Comparison of ENCODE assay signal across 9 cellular contexts in the genomic region with DNA sequence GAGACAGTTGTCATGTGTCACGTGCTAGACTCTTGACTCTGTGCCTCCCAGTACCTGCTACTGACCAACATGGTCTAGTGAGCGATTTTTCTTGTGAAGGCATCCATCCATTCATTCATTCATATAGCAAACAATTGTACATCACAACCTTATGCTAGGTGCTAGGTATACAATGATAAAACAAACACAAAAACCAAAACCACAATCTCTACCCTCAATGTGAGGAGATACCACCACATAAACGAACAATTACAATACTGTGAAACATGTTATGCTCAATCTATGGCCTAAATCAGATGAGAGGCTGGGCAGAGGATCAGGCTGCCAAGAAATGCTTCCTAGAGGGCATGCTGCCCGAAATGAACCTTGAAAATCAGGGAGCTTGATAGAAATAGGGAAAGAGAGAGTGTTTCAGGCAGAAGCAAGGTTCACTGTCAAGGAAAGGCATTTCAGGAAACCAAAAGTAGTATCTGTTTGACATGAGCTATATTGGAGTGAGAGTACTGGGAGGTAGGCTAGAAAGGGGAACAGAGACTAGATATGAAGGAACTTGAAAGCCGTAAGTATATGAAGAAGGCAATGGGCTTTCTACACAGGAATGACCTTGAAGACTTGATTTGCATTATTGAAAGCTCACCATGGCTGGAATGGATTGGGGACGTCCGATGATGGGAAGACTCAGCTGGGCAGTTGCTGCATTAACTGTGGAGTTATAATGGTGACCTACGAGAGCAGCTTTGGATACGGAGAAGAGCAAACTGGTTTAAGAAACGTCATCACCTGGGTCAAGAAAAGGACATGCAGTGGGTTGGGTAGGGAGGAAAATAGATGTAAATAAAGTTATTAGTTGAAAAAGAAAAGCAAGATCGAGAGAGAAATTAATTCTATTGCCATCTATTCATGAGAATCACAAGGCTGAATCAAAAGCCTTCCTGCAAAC.
DNase-seq lines count a peak whose midpoint lies in the region; ATAC-seq, FAIRE-seq and TF ChIP-seq lines count a peak whose summit lies in the region.
"Had no signal": no experiment of that assay in that cellular context is flagged by ENCODE, and none has a peak within 500 bp of the region (broad histone marks: within the 10 kb centered on the region; RNA-seq: fewer than 3 reads in every experiment).

No MANE protein-coding gene starts in this region.

- no peak overlapping the region for H3K9ac ChIP-seq in MM.1S (ENCODE audit: low read length)

- no peaks in the 10 kb centered on the region for H3K79me2 ChIP-seq in MM.1S (ENCODE audit: low read length)

- intact Hi-C loops in esophagus squamous epithelium (cut with DNase I) = no loop called here

- H3K27me3 ChIP-seq in MM.1S (replicated peaks; ENCODE audit: insufficient read depth, low read length) (no peaks in the 10 kb centered on the region), esophagus squamous epithelium (no peaks in the 10 kb centered on the region)

- TF ChIP-seq POLR2A in GM12892 (IDR thresholded peaks at IDR 0.05; ENCODE audit: low read depth, low read length) (no peak), esophagus squamous epithelium (IDR thresholded peaks at IDR 0.05) (no peak)

- H4K20me1 ChIP-seq in MM.1S (ENCODE audit: insufficient read depth, low read length) = no peaks in the 10 kb centered on the region

- no peaks in the 10 kb centered on the region for H3K9me2 ChIP-seq in MM.1S (replicated peaks; ENCODE audit: insufficient read depth, low read length)

- ATAC-seq in GM21360 (IDR thresholded peaks at IDR 0.05; ENCODE audit: unreplicated experiment) (peak; percentile 73), HG03442 (IDR thresholded peaks at IDR 0.05; ENCODE audit: unreplicated experiment) (peak; percentile 71)

- H3K4me3 ChIP-seq in MM.1S (ENCODE audit: low read length) (no peak overlapping the region), esophagus squamous epithelium (no peak overlapping the region)

- DNase-seq in GM12892 (ENCODE audit: insufficient read length) = no peak
- DNase-seq in epithelial cell of prostate (ENCODE audit: low read depth, low spot score) = no peak
- no peak for DNase-seq in hypothalamus (lab: John Stamatoyannopoulos, UW)
- DNase-seq in MM.1S = no peak
- no peak for DNase-seq in NCI-H446 (lab: John Stamatoyannopoulos, UW)
- no peak for DNase-seq in esophagus squamous epithelium (lab: John Stamatoyannopoulos, UW)

- TF ChIP-seq CTCF in MM.1S (IDR thresholded peaks at IDR 0.05; ENCODE audit: low read length) (no peak), esophagus squamous epithelium (IDR thresholded peaks at IDR 0.05) (no peak)

- peak; percentile 90 for FAIRE-seq in GM12892 (lab: Jason Lieb, UNC)
- FAIRE-seq: islet of Langerhans had no signal

- H3K36me3 ChIP-seq in MM.1S (replicated peaks; ENCODE audit: insufficient read depth, low read length) (no peaks in the 10 kb centered on the region), esophagus squamous epithelium (no peaks in the 10 kb centered on the region)

- H3F3A ChIP-seq in MM.1S (ENCODE audit: insufficient read depth, low read length) = no peaks in the 10 kb centered on the region

- H3K4me1 ChIP-seq in MM.1S (ENCODE audit: low read length) (peaks cover 6% of the 10 kb centered on the region; the same call in 1 of the 2 replicates), esophagus squamous epithelium (peaks cover 0 to 5% (median 0%) of the 10 kb centered on the region in 3 donors)

- H3K9me3 ChIP-seq in MM.1S (replicated peaks; ENCODE audit: insufficient read depth, low read length) = no peaks in the 10 kb centered on the region
- no peaks in the 10 kb centered on the region for H3K9me3 ChIP-seq in esophagus squamous epithelium

- no peak overlapping the region for H2AFZ ChIP-seq in MM.1S (ENCODE audit: low read length)

- H3K27ac ChIP-seq in epithelial cell of prostate (peak overlapping the region; percentile 60), MM.1S (ENCODE audit: low read length) (no peak overlapping the region), esophagus squamous epithelium (peak overlapping the region in 2 of 4 donors; percentile 13 to 30)

- WGBS in esophagus squamous epithelium, 2 donors = 80 to 81% methylated on average over 11 of the region's 11 CpGs

- H3K4me2 ChIP-seq in MM.1S (ENCODE audit: low read depth, low read length) = no peak overlapping the region
